18 cellular contexts compared by ENCODE assay signal in the genomic region with DNA sequence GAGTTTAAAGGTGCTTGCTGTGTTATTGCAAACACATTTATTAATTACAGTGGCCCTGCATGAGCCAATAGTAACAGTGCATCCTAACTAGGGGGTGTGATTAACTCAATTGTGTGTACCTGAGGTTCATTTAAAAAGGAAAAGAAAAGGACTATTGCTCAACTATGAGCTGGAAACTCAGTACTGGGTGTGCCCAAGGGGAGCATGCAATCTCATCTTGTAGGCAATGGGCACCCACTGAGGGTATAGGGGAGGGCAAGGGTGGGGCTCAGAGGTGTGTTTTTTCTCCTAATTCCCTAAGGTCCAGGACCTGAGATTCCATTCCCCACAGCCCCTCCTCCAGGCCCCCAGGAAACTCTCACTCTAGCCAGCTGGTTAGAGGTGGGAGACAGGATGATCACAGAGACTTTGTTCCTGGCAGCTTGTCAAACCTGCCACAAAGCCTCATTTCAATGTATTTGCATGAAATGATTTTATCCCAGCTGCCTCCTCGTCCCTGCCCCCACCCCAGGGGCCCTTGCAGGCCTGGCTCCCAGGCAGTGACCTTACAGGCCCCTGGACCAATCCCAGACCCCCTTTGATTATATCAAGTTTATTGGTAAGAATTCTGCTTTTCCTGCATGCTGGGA.
DNase-seq lines count a peak whose midpoint lies in the region; ATAC-seq and TF ChIP-seq lines count a peak whose summit lies in the region.
"Had no signal": no experiment of that assay in that cellular context is flagged by ENCODE, and none has a peak within 500 bp of the region (broad histone marks: within the 10 kb centered on the region; RNA-seq: fewer than 3 reads in every experiment).

No MANE protein-coding gene starts in this region.

- peak overlapping the region; percentile 44 for H3K27ac Mint-ChIP-seq in MCF 10A (ENCODE audit: low read depth, unreplicated experiment)

- H3K4me1 ChIP-seq in mammary epithelial cell (ENCODE audit: insufficient read depth, low read length) (no peaks in the 10 kb centered on the region), gastroesophageal sphincter (no peaks in the 10 kb centered on the region)
- H3K4me1 ChIP-seq: A549 had no signal

- no peaks in the 10 kb centered on the region for H3K9me3 Mint-ChIP-seq in MCF 10A (ENCODE audit: unreplicated experiment)

- no peak for TF ChIP-seq EP300 in gastroesophageal sphincter (IDR thresholded peaks at IDR 0.05)

- no TSS peak for BruUV-seq in MCF 10A (replicated peaks; lab: Mats Ljungman, UMichigan)
- no TSS peak for BruUV-seq in mammary epithelial cell (replicated peaks; lab: Mats Ljungman, UMichigan)

- peaks cover 8% of the 10 kb centered on the region for H3K4me1 Mint-ChIP-seq in MCF 10A (ENCODE audit: insufficient read depth, unreplicated experiment)

- peaks cover 4% of the 10 kb centered on the region for H3K36me3 Mint-ChIP-seq in MCF 10A (ENCODE audit: insufficient read depth, unreplicated experiment)

- no peak overlapping the region for H3K4me2 ChIP-seq in mammary epithelial cell (ENCODE audit: insufficient read depth, low read depth, low read length)
- H3K4me2 ChIP-seq: A549 had no signal

- intact Hi-C loops in MCF 10A (cut with micrococcal nuclease) (no loop called here), mammary epithelial cell (cut with micrococcal nuclease) (no loop called here)

- H3K79me2 ChIP-seq in mammary epithelial cell (ENCODE audit: insufficient read depth, low read length) = no peaks in the 10 kb centered on the region

- dilution Hi-C loops in mammary epithelial cell (cut with HindIII; ENCODE audit: low sequenced_read_pairs) = loop anchor here (5.0 kb wide), 1 partner anchor 105 kb away; no protein-coding TSS in a partner anchor

- no peak overlapping the region for H3K4me3 Mint-ChIP-seq in MCF 10A (ENCODE audit: unreplicated experiment)

- in situ Hi-C loops in mammary epithelial cell (cut with MboI; ENCODE audit: low sequenced_read_pairs in 2 of 2) = no loop called here

- CTCF ChIA-PET in MCF 10A (lab: Yijun Ruan, JAX) = interaction anchor here (0.6 to 1.3 kb wide), 5 partner anchors 14 to 868 kb away, joined by 3 to 7 read pairs (median 4); no protein-coding TSS in a partner anchor
- CTCF ChIA-PET in mammary epithelial cell (lab: Charles Lee; ENCODE audit: low non-redundant PET) = no interaction called here

- peaks cover 38% of the 10 kb centered on the region for H3K27me3 Mint-ChIP-seq in MCF 10A (ENCODE audit: insufficient read depth, unreplicated experiment)

- TF ChIP-seq CTCF in MCF 10A (IDR thresholded peaks at IDR 0.05; ENCODE audit: unreplicated experiment) (no peak), mammary epithelial cell (conservative IDR thresholded peaks at IDR 0.05 in 1 of 2, IDR thresholded peaks at IDR 0.05 in 1 of 2; ENCODE audit: extremely low read depth in 1 of 2, insufficient read depth in 1 of 2, low read depth in 1 of 2, low read length in 2 of 2) (no peak), epithelial cell of esophagus (IDR thresholded peaks at IDR 0.05; ENCODE audit: insufficient read depth, low read depth, low read length, missing control alignments) (no peak), gastroesophageal sphincter (IDR thresholded peaks at IDR 0.05) (no peak)

- TF ChIP-seq POLR2A in gastroesophageal sphincter (IDR thresholded peaks at IDR 0.05) = no peak

- H4K20me1 ChIP-seq in mammary epithelial cell (ENCODE audit: insufficient read depth, low read length) = no peaks in the 10 kb centered on the region

- POLR2A ChIA-PET in MCF 10A (lab: Yijun Ruan, JAX) = no interaction called here

- no peak overlapping the region for H3K9ac ChIP-seq in mammary epithelial cell (ENCODE audit: insufficient read depth, low read length)

- H3K27me3 ChIP-seq in mammary epithelial cell (ENCODE audit: insufficient read depth, low read length) (no peaks in the 10 kb centered on the region), gastroesophageal sphincter (peaks cover 21% of the 10 kb centered on the region)

- H3K36me3 ChIP-seq in mammary epithelial cell (ENCODE audit: insufficient read depth, low read length) (no peaks in the 10 kb centered on the region), gastroesophageal sphincter (no peaks in the 10 kb centered on the region)
- H3K36me3 ChIP-seq: MG63 had no signal

- H3K9me3 ChIP-seq in mammary epithelial cell (replicated peaks; ENCODE audit: insufficient read depth, low read length) = no peaks in the 10 kb centered on the region
- no peaks in the 10 kb centered on the region for H3K9me3 ChIP-seq in gastroesophageal sphincter
- H3K9me3 ChIP-seq: A549, MG63 had no signal

- H3K4me3 ChIP-seq in mammary epithelial cell (replicated peaks in 1 of 3; ENCODE audit: insufficient read depth in 1 of 3, low read depth in 2 of 3, low read length in 3 of 3) (no peak overlapping the region), epithelial cell of esophagus (ENCODE audit: low read length) (no peak overlapping the region), gastroesophageal sphincter (no peak overlapping the region)
- H3K4me3 ChIP-seq: A549, MG63 had no signal

- H3K27ac ChIP-seq in mammary epithelial cell (ENCODE audit: insufficient read depth, low read depth, low read length) = no peak overlapping the region
- no peak overlapping the region for H3K27ac ChIP-seq in gastroesophageal sphincter
- H3K27ac ChIP-seq: A549, C4-2B had no signal

- H2AFZ ChIP-seq in mammary epithelial cell (ENCODE audit: low read depth, low read length) = no peak overlapping the region

- ATAC-seq in gastroesophageal sphincter = no peak
- ATAC-seq: A549 had no signal

- WGBS in mammary epithelial cell (ENCODE audit: low coverage, missing lambda C conversion rate) = no CpG with 5 or more reads among the region's 1 CpG
- WGBS in gastroesophageal sphincter (ENCODE audit: low coverage in 1 of 2), 2 donors = 67% methylated on average over 1 of the region's 1 CpG; no CpG with 5 or more reads in 1 of the 2 donors

- DNase-seq in MCF 10A (ENCODE audit: unreplicated experiment) (peak; percentile 52), mammary epithelial cell (no peak), NCI-H526 (lab: John Stamatoyannopoulos, UW) (peak; percentile 88 to 95), epithelial cell of esophagus (ENCODE audit: low read depth) (peak; percentile 40), retina (peak; percentile 1), NCI-H748 (lab: John Stamatoyannopoulos, UW; ENCODE audit: unreplicated experiment) (no peak), nucleus accumbens (lab: John Stamatoyannopoulos, UW) (no peak)
- DNase-seq: COR-L47, DMS53, H7, KG1, MG63, NCI-H1092 treated with DMSO at 0.1 percent for 48 hours, NCI-H1930, NCI-H510A treated with DMSO at 0.1 percent for 48 hours had no signal

Comparison
In these comparisons a context has a peak if more than half of its experiments do, and no peak if none do; other contexts are left out.
1. DNase-seq: peak in MCF 10A (single experiment), NCI-H526 (2 of 2), epithelial cell of esophagus (single experiment) and retina (single experiment); none in mammary epithelial cell (single experiment), NCI-H748 (single experiment) and nucleus accumbens (0 of 56).